In genomic region chr12:77496714-77497113, GRCh38 we compare ENCODE assay signal across 26 cellular contexts.
"Had no signal": no experiment of that assay in that cellular context is flagged by ENCODE, and none has a peak within 500 bp of the region (broad histone marks: within the 10 kb centered on the region; RNA-seq: fewer than 3 reads in every experiment).

No MANE protein-coding gene starts in this region.

- H3K36me3 ChIP-seq: MG63, Peyer's patch, SJSA1 had no signal

- H3K4me1 ChIP-seq: Peyer's patch, SJSA1 had no signal

- H3K9ac ChIP-seq: SK-N-SH had no signal

- H3K9me3 ChIP-seq: MG63, Peyer's patch, SJSA1, SK-N-SH had no signal

- H3K4me2 ChIP-seq: SK-N-SH had no signal

- DNase-seq: Kasumi-1, MG63, NCI-H1048, NCI-H1417 treated with DMSO at 0.1 percent for 48 hours, NCI-H1436 treated with DMSO at 0.1 percent for 48 hours, NCI-H1694 treated with DMSO at 0.1 percent for 48 hours, NCI-H187 treated with DMSO at 0.1 percent for 48 hours, NCI-H2029, NCI-H2081, NCI-H2171 treated with DMSO at 0.1 percent for 48 hours, NCI-H2227 treated with DMSO at 0.1 percent for 48 hours, NCI-H345, NCI-H446, NCI-H510A treated with DMSO at 0.1 percent for 48 hours, NCI-H524 treated with DMSO at 0.1 percent for 48 hours, NCI-H526 treated with DMSO at 0.1 percent for 48 hours, OCI-M1, PC-3, Peyer's patch, Right ventricle myocardium superior, RPMI8226, SHP77 treated with DMSO at 0.1 percent for 48 hours, SK-N-SH, SW 1271, T-helper 1 cell had no signal

- ATAC-seq: PC-3 had no signal

- H3K27ac ChIP-seq: Peyer's patch, SJSA1 had no signal

- H3K4me3 ChIP-seq: MG63, Peyer's patch, SJSA1 had no signal

- H3K27me3 ChIP-seq: MG63, Peyer's patch, SJSA1 had no signal
